1 cellular context compared by ENCODE assay signal in the genomic region with DNA sequence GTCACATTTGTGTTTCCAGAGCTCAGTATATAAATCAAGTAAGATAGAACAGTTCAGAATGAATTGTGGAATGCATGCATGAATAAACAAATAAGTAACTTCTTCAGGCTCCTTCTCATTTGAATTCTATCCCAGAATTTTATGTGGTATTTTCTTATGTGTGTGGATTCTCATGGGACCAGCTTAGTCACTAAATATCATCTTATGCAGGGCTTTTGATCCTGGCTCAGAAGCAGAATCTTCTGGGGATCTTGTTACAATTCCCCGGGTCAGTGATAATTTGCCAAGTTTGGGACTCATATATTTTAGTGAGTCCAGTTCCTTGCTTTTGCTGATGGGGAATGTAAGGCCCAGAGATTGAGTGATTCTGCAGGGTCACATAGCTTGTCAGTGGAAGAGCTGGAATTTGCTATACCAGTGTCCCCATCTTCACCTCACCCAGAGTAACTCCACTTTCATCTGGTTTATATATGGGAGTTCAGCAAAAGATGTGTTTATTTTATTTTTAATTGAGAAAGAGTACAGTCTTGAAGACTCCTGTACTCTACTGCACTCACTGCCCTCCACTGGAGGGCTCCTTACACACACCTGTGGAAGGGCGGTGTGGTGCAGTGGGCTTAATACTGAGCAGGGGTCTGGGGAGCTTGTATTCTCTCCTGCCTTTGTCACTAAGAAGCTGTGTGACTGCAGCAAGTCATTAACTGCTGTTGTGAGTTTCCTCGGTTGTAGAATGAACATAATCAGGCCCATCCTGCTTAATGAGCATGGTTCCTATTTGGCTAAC.
TF ChIP-seq lines count a peak whose summit lies in the region.

No MANE protein-coding gene starts in this region.

TF ChIP-seq in WTC11, 78 proteins besides CTCF, POLR2A, EP300 and RAD21 (continued from another document):
- TF ChIP-seq, protein P1, sequence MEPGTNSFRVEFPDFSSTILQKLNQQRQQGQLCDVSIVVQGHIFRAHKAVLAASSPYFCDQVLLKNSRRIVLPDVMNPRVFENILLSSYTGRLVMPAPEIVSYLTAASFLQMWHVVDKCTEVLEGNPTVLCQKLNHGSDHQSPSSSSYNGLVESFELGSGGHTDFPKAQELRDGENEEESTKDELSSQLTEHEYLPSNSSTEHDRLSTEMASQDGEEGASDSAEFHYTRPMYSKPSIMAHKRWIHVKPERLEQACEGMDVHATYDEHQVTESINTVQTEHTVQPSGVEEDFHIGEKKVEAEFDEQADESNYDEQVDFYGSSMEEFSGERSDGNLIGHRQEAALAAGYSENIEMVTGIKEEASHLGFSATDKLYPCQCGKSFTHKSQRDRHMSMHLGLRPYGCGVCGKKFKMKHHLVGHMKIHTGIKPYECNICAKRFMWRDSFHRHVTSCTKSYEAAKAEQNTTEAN (CRISPR knock-in tag; IDR thresholded peaks at IDR 0.05) = no peak
- TF ChIP-seq, protein P2, sequence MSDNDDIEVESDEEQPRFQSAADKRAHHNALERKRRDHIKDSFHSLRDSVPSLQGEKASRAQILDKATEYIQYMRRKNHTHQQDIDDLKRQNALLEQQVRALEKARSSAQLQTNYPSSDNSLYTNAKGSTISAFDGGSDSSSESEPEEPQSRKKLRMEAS (CRISPR knock-in tag; IDR thresholded peaks at IDR 0.05) = no peak
- TF ChIP-seq GTF2I (CRISPR knock-in tag; conservative IDR thresholded peaks at IDR 0.05) = no peak
- no peak for TF ChIP-seq CREM (CRISPR knock-in tag; IDR thresholded peaks at IDR 0.05)
TF ChIP-seq in WTC11: peak in this region for 0.
